In the genomic region with DNA sequence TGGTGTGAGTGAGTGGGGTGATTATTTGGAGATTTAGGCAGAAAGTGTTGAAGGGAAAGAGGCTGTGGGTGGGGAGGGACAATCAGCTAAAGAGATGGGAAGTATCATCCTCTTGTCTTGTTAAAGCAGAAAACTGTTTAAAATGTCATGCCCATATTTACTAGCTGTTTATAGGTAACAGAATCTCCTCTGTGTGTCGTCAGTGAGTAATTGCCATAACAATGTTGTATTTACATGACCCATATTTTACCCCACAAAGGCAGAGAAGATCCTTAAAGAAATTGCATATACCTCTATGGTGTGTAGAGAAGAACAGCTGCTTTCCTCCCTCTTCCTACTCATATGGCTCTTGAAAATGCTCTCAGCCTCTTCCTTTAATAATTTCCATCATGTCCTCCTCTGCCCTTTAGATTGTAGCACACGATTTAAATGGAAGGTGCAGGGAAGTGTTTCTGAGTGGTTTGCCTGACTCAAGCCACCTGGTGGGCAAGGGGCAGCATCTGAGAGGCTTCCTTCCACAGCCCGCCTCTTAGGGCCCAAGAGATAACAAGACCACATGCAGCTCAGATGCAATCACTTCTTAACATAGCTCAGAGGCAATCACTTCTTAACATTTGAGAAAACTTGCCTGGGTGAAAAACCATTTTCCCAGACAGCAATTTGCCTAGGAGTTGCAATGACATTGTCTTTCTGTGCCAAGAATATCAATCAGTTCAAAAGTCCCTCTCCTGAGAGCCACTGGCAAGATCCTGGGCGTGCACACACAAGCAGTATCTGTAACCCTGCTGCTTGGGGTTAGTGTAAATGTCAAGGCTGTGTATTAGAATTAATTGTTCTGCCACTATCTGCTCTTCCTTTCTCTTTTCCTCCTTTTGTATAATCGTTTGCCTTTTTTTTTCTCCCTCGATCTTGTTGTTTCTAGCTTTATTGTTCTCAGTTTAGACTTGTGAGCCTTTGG, we compare ENCODE assay signal across 22 cellular contexts. TPM values are rescaled to one million over a fixed set of nuclear protein-coding genes. Genes with fewer than 3 reads are reported as not detected.
A peak's percentile ranks its signal among the peaks of the same experiment; 100 is the strongest.
DNase-seq lines count a peak whose midpoint lies in the region; ATAC-seq, FAIRE-seq and TF ChIP-seq lines count a peak whose summit lies in the region.
"Had no signal": no experiment of that assay in that cellular context is flagged by ENCODE, and none has a peak within 500 bp of the region (broad histone marks: within the 10 kb centered on the region; RNA-seq: fewer than 3 reads in every experiment).

No MANE protein-coding gene starts in this region.

- H3K27me3 Mint-ChIP-seq in nephron progenitor cell (ENCODE audit: low read depth, poor library complexity) = peaks cover 9% of the 10 kb centered on the region

- H3K4me3 ChIP-seq in endothelial cell of umbilical vein (replicated peaks in 1 of 3; ENCODE audit: insufficient read depth in 1 of 3, low read depth in 1 of 3, low read length in 3 of 3) = no peak overlapping the region
- H3K4me3 ChIP-seq in HAP-1 = no peak overlapping the region
- H3K4me3 ChIP-seq: breast epithelium, GM12878, smooth muscle cell, thyroid gland had no signal

- no peak for TF ChIP-seq POLR2A in H54 (IDR thresholded peaks at IDR 0.05; ENCODE audit: low read depth, low read length)
- TF ChIP-seq POLR2A in endothelial cell of umbilical vein (IDR thresholded peaks at IDR 0.05; ENCODE audit: low read depth, low read length) = peak; percentile 24

- H3K27me3 ChIP-seq in endothelial cell of umbilical vein (ENCODE audit: control insufficient read depth in 2 of 2, insufficient read depth in 2 of 2, low read length in 2 of 2) (no peaks in the 10 kb centered on the region), HAP-1 (ENCODE audit: low read depth) (no peaks in the 10 kb centered on the region)
- H3K27me3 ChIP-seq: breast epithelium, thyroid gland had no signal

- peak overlapping the region; percentile 17 for H2AFZ ChIP-seq in endothelial cell of umbilical vein (ENCODE audit: low read depth, low read length)
- H2AFZ ChIP-seq: parathyroid adenoma had no signal

- TF ChIP-seq CTCF in endothelial cell of umbilical vein (IDR thresholded peaks at IDR 0.05; ENCODE audit: extremely low read depth in 1 of 2, insufficient read depth in 1 of 2, low read depth in 1 of 2, low read length in 2 of 2) (no peak), nephron progenitor cell (IDR thresholded peaks at IDR 0.05) (no peak)

- H3K9ac ChIP-seq in endothelial cell of umbilical vein (replicated peaks; ENCODE audit: extremely low read depth, insufficient read depth, low read length) = no peak overlapping the region
- H3K9ac ChIP-seq: parathyroid adenoma had no signal

- peak overlapping the region; percentile 55 for H3K27ac Mint-ChIP-seq in nephron progenitor cell

- H3K4me2 ChIP-seq in endothelial cell of umbilical vein (ENCODE audit: insufficient read depth, low read length) = no peak overlapping the region
- H3K4me2 ChIP-seq: smooth muscle cell had no signal

- ATAC-seq in GM21367 (IDR thresholded peaks at IDR 0.05; ENCODE audit: unreplicated experiment) (no peak), HG03045 (IDR thresholded peaks at IDR 0.05; ENCODE audit: unreplicated experiment) (no peak), GM18517 (IDR thresholded peaks at IDR 0.05; ENCODE audit: unreplicated experiment) (no peak)
- ATAC-seq: activated naive CD4-positive, alpha-beta T cell treated with anti-CD3 and anti-CD28 coated beads, Interleukin-2, amount 50 U/mL, for 72 hours; GM12878 had no signal

- H3K36me3 Mint-ChIP-seq in nephron progenitor cell (ENCODE audit: low read depth) = no peaks in the 10 kb centered on the region
- H3K36me3 Mint-ChIP-seq: activated naive CD4-positive, alpha-beta T cell treated with anti-CD3 and anti-CD28 coated beads, Interleukin-2, amount 50 U/mL, for 72 hours had no signal

- dilution Hi-C loops in endothelial cell of umbilical vein (cut with MboI; ENCODE audit: extremely low pct_ligation_motif_present, low sequenced_read_pairs) = no loop called here

- H3K4me3 Mint-ChIP-seq in nephron progenitor cell = no peak overlapping the region

- no TSS peak for BruUV-seq in endothelial cell of umbilical vein (replicated peaks; lab: Mats Ljungman, UMichigan)

- POLR2A ChIA-PET in endothelial cell of umbilical vein (lab: Charles Lee) = interaction anchor here (0.8 to 1.0 kb wide), 2 partner anchors 43 to 44 kb away, joined by 3 to 4 read pairs; partner anchors contain the start of gene EDN1

- intact Hi-C loops in endothelial cell of umbilical vein (cut with micrococcal nuclease) = loop anchor here (5.0 kb wide), 1 partner anchor 36 kb away; no protein-coding TSS in a partner anchor

- in situ Hi-C loops in HAP-1 (cut with MboI; ENCODE audit: low sequenced_read_pairs) = no loop called here

- CTCF ChIA-PET in endothelial cell of umbilical vein (lab: Charles Lee) = interaction anchor here (0.8 to 4.0 kb wide), 7 partner anchors 9 to 591 kb away, joined by 3 to 28 read pairs (median 3); partner anchors contain the start of gene EDN1

- H3K4me1 Mint-ChIP-seq in nephron progenitor cell = peaks cover 10% of the 10 kb centered on the region

- no peak for DNase-seq in H54 (ENCODE audit: insufficient read length, low spot score)
- peak; percentile 84 for DNase-seq in NCI-H2227 (lab: John Stamatoyannopoulos, UW; ENCODE audit: unreplicated experiment)
- DNase-seq in endothelial cell of umbilical vein (ENCODE audit: low read depth, low spot score) = peak; percentile 89
- no peak for DNase-seq in nephron progenitor cell
- no peak for DNase-seq in HAP-1 (ENCODE audit: low spot score in 2 of 2)
- DNase-seq: activated CD4-positive, alpha-beta T cell treated with anti-CD3 and anti-CD28 coated beads, Interleukin-2, amount 50 U/mL, for 4 hours; AML-193; Caco-2; hypothalamus; KBM-7; left cardiac atrium; NCI-H1092 treated with DMSO at 0.1 percent for 48 hours; thyroid gland had no signal

- no peaks in the 10 kb centered on the region for H3K36me3 ChIP-seq in endothelial cell of umbilical vein (ENCODE audit: control insufficient read depth in 2 of 2, extremely low read depth in 1 of 2, insufficient read depth in 2 of 2, low read length in 2 of 2)
- no peaks in the 10 kb centered on the region for H3K36me3 ChIP-seq in HAP-1 (replicated peaks)
- H3K36me3 ChIP-seq: breast epithelium, thyroid gland had no signal

- no peak overlapping the region for H3K27ac ChIP-seq in endothelial cell of umbilical vein (ENCODE audit: insufficient read depth, low read depth, low read length)
- H3K27ac ChIP-seq: breast epithelium, parathyroid adenoma, thyroid gland had no signal

- H3K9me3 ChIP-seq in endothelial cell of umbilical vein (replicated peaks; ENCODE audit: control insufficient read depth, insufficient read depth, low read length) (no peaks in the 10 kb centered on the region), HAP-1 (no peaks in the 10 kb centered on the region)
- H3K9me3 ChIP-seq: breast epithelium, Caco-2, thyroid gland had no signal

- H3K9me1 ChIP-seq in endothelial cell of umbilical vein (replicated peaks; ENCODE audit: control insufficient read depth, extremely low read depth, insufficient read depth, low read length) = no peaks in the 10 kb centered on the region

- H3K4me1 ChIP-seq in endothelial cell of umbilical vein (ENCODE audit: control insufficient read depth, extremely low read depth, insufficient read depth, low read length) (peaks cover 16% of the 10 kb centered on the region), HAP-1 (no peaks in the 10 kb centered on the region)
- H3K4me1 ChIP-seq: breast epithelium, parathyroid adenoma, thyroid gland had no signal

- H3K9me3 Mint-ChIP-seq in nephron progenitor cell = no peaks in the 10 kb centered on the region
- H3K9me3 Mint-ChIP-seq: activated naive CD4-positive, alpha-beta T cell treated with anti-CD3 and anti-CD28 coated beads, Interleukin-2, amount 50 U/mL, for 72 hours had no signal

- H3K79me2 ChIP-seq in endothelial cell of umbilical vein (ENCODE audit: control insufficient read depth, insufficient read depth, low read length) = no peaks in the 10 kb centered on the region
- H3K79me2 ChIP-seq: parathyroid adenoma had no signal

- H4K20me1 ChIP-seq in endothelial cell of umbilical vein (replicated peaks; ENCODE audit: control insufficient read depth, extremely low read depth, insufficient read depth, low read length) = no peaks in the 10 kb centered on the region

- FAIRE-seq in H54 (lab: Jason Lieb, UNC) (peak; percentile 55), endothelial cell of umbilical vein (lab: Jason Lieb, UNC) (peak; percentile 66)
- FAIRE-seq: G401.6, GM12878 had no signal

TF ChIP-seq in endothelial cell of umbilical vein, 7 proteins besides CTCF, POLR2A, EP300 and RAD21:
- TF ChIP-seq GATA2 (IDR thresholded peaks at IDR 0.05; ENCODE audit: insufficient read depth, insufficient read length, low read depth, low read length) = no peak
- TF ChIP-seq FOS (IDR thresholded peaks at IDR 0.05; ENCODE audit: borderline replicate concordance, insufficient read depth, low read length) = no peak
- no peak for TF ChIP-seq EZH2 (IDR thresholded peaks at IDR 0.05; ENCODE audit: borderline replicate concordance, low read depth, low read length, severe bottlenecking)
- TF ChIP-seq POLR2AphosphoS5 (IDR thresholded peaks at IDR 0.05; ENCODE audit: insufficient read depth, low read depth, low read length) = no peak
- TF ChIP-seq JUN (IDR thresholded peaks at IDR 0.05; ENCODE audit: borderline replicate concordance, insufficient read depth, insufficient read length, low read depth) = no peak
- TF ChIP-seq MYC (IDR thresholded peaks at IDR 0.05; ENCODE audit: low read depth, low read length) = no peak
- no peak for TF ChIP-seq MAX (IDR thresholded peaks at IDR 0.05; ENCODE audit: insufficient read depth, insufficient read length)

RNA-seq across cellular contexts. Expression of gene EDN1, which starts 44.1 kb away (rescaled TPM):
- 493 and 514 TPM in 2 replicates for total RNA-seq in endothelial cell of umbilical vein
- polyA plus RNA-seq in endothelial cell of umbilical vein = 492 and 498 TPM in 2 replicates
- polyA plus RNA-seq in endothelial cell of umbilical vein (2011; cell fraction: cytosol; rRNA removed) = 660 and 712 TPM in 2 replicates
- 777 and 878 TPM in 2 replicates for polyA plus RNA-seq in endothelial cell of umbilical vein (2011; cell fraction: nucleus; rRNA removed)
- polyA plus RNA-seq in endothelial cell of umbilical vein (2012) = 406 and 493 TPM in 2 replicates
- 345 and 433 TPM in 2 replicates for polyA minus RNA-seq in endothelial cell of umbilical vein
- polyA minus RNA-seq in endothelial cell of umbilical vein (2011; cell fraction: cytosol; rRNA and poly(A)+ RNA removed) = 1.2 TPM
- polyA minus RNA-seq in endothelial cell of umbilical vein (2011; cell fraction: nucleus; rRNA and poly(A)+ RNA removed) = 248 and 267 TPM in 2 replicates

Comparison
In these comparisons a context has a peak if more than half of its experiments do, and no peak if none do; other contexts are left out.
1. DNase-seq: peak in NCI-H2227 (single experiment) and endothelial cell of umbilical vein (single experiment); none in H54 (single experiment), nephron progenitor cell (single experiment) and HAP-1 (0 of 2).